Comparison of ENCODE assay signal across 25 cellular contexts in the genomic region with DNA sequence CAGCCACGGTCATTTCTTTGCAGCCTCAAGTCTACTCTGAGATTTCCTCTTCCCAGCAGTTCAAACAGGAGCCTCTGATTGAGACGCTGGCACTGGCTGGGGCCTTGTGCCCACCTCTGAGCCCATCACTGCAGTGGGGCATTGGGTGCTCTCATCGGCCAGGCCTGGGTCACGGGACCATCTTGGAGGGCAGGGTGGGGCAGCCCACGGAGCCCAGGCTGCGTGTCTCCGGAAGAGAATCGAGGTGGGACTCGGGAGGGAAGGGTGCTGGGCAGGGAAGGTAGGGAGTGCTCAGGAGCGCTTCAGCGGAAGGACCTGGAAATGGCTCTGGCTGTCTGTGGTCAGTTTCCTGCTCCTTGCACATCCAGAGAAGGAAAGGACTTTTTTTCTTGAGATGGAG.
DNase-seq lines count a peak whose midpoint lies in the region; ATAC-seq and TF ChIP-seq lines count a peak whose summit lies in the region.
"Had no signal": no experiment of that assay in that cellular context is flagged by ENCODE, and none has a peak within 500 bp of the region (broad histone marks: within the 10 kb centered on the region; RNA-seq: fewer than 3 reads in every experiment).

No MANE protein-coding gene starts in this region.

- H3K4me3 ChIP-seq in SU-DHL-6 (ENCODE audit: insufficient read depth, low read length, poor library complexity, severe bottlenecking) (no peak overlapping the region), transverse colon (no peak overlapping the region), psoas muscle (no peak overlapping the region)
- H3K4me3 ChIP-seq: GM23248, HAP-1, PC-9 had no signal

- H3K4me3 Mint-ChIP-seq in IgD-negative memory B cell = no peak overlapping the region
- H3K4me3 Mint-ChIP-seq: B cell; CD14-positive monocyte; CD8-positive, alpha-beta memory T cell; HFFc6 had no signal

- H3K27me3 ChIP-seq in SU-DHL-6 (ENCODE audit: low read length) (no peaks in the 10 kb centered on the region), transverse colon (no peaks in the 10 kb centered on the region), psoas muscle (ENCODE audit: insufficient read depth in 3 of 3, low read length in 2 of 3) (peaks cover 0 to 25% (median 4%) of the 10 kb centered on the region in 3 donors)

- no peak overlapping the region for H3K4me2 ChIP-seq in SU-DHL-6 (ENCODE audit: low read depth, low read length, poor library complexity, severe bottlenecking)
- H3K4me2 ChIP-seq: PC-9 had no signal

- ATAC-seq in psoas muscle = no peak

- H3K27ac ChIP-seq in SU-DHL-6 (ENCODE audit: low read depth, low read length) (peak overlapping the region; percentile 55), transverse colon (no peak overlapping the region), psoas muscle (no peak overlapping the region)
- H3K27ac ChIP-seq: GM23248, PC-9 had no signal

- TF ChIP-seq CTCF in SU-DHL-6 (IDR thresholded peaks at IDR 0.05; ENCODE audit: insufficient read depth, low read length, poor library complexity, severe bottlenecking) = no peak
- TF ChIP-seq CTCF in transverse colon (IDR thresholded peaks at IDR 0.05) = no peak
- no peak for TF ChIP-seq CTCF in psoas muscle (IDR thresholded peaks at IDR 0.05)

- WGBS in transverse colon (ENCODE audit: low coverage in 1 of 2), 2 donors = 91% methylated on average over 11 of the region's 11 CpGs; no CpG with 5 or more reads in 1 of the 2 donors
- 88 to 95% (median 90%) methylated on average over 11 of the region's 11 CpGs for WGBS in psoas muscle, 3 donors

- H3K4me1 Mint-ChIP-seq in IgD-negative memory B cell = peaks cover 8 to 20% (median 16%) of the 10 kb centered on the region in 3 donors

- peak overlapping the region in 2 of 3 donors; percentile 63 to 73 for H3K27ac Mint-ChIP-seq in IgD-negative memory B cell
- H3K27ac Mint-ChIP-seq: B cell, CD14-positive monocyte, HFFc6 had no signal

- peak; percentile 56 for DNase-seq in posterior vena cava (ENCODE audit: low spot score)
- DNase-seq in transverse colon = peak; percentile 0
- no peak for DNase-seq in psoas muscle
- DNase-seq in AML-193 (lab: John Stamatoyannopoulos, UW) = no peak
- DNase-seq in DMS53 treated with DMSO at 0.1 percent for 48 hours (lab: John Stamatoyannopoulos, UW; ENCODE audit: unreplicated experiment) = no peak
- DNase-seq: DMS 273 treated with DMSO at 0.1 percent for 48 hours, DND-41, GM23248, HFFc6, KBM-7, MM.1S, NCI-H1048, NCI-H1417, NCI-H1694, NCI-H2029 treated with DMSO at 0.1 percent for 48 hours, NCI-H526 treated with DMSO at 0.1 percent for 48 hours, PC-9, Right ventricle myocardium superior, RPMI8226 had no signal

- no peak for TF ChIP-seq EP300 in transverse colon (IDR thresholded peaks at IDR 0.05; ENCODE audit: low read depth)

- intact Hi-C loops in posterior vena cava (cut with DNase I) (no loop called here), transverse colon (cut with DNase I; ENCODE audit: low total_unique reads) (no loop called here), psoas muscle (cut with DNase I) (no loop called here)

- H4K20me1 ChIP-seq in SU-DHL-6 (ENCODE audit: low read depth, low read length) = no peaks in the 10 kb centered on the region

- no peak overlapping the region for H2AFZ ChIP-seq in SU-DHL-6 (ENCODE audit: low read depth, low read length, severe bottlenecking)
- H2AFZ ChIP-seq: GM23248, PC-9 had no signal

- peaks cover 3% of the 10 kb centered on the region for H3K36me3 Mint-ChIP-seq in IgD-negative memory B cell

- no peaks in the 10 kb centered on the region for H3K79me2 ChIP-seq in SU-DHL-6 (ENCODE audit: insufficient read depth, low read length)

- no peaks in the 10 kb centered on the region for H3F3A ChIP-seq in SU-DHL-6 (ENCODE audit: insufficient read depth)

- H3K4me1 ChIP-seq in transverse colon = peaks cover 0 to 7% (median 7%) of the 10 kb centered on the region in 4 donors
- no peaks in the 10 kb centered on the region for H3K4me1 ChIP-seq in psoas muscle

- H3K9me3 ChIP-seq in SU-DHL-6 (ENCODE audit: insufficient read depth, low read length) (no peaks in the 10 kb centered on the region), transverse colon (no peaks in the 10 kb centered on the region), psoas muscle (no peaks in the 10 kb centered on the region)
- H3K9me3 ChIP-seq: HAP-1 had no signal

- no peak for TF ChIP-seq POLR2A in transverse colon (IDR thresholded peaks at IDR 0.05)

- no peaks in the 10 kb centered on the region for H3K27me3 Mint-ChIP-seq in IgD-negative memory B cell
- H3K27me3 Mint-ChIP-seq: B cell had no signal

- no peak overlapping the region for H3K9ac ChIP-seq in SU-DHL-6 (ENCODE audit: low read length)
- H3K9ac ChIP-seq: GM23248 had no signal

- in situ Hi-C loops in transverse colon (cut with MboI; ENCODE audit: low pct_ligation_motif_present in 1 of 4, low pct_unique_long_range_greater_than_20kb in 1 of 4, low sequenced_read_pairs in 3 of 4) = no loop called here

- no peaks in the 10 kb centered on the region for H3K9me2 ChIP-seq in SU-DHL-6 (replicated peaks; ENCODE audit: insufficient read depth, low read length)

- no peaks in the 10 kb centered on the region for H3K36me3 ChIP-seq in SU-DHL-6 (ENCODE audit: low read length)
- H3K36me3 ChIP-seq in transverse colon = no peaks in the 10 kb centered on the region
- H3K36me3 ChIP-seq in psoas muscle (ENCODE audit: insufficient read depth in 1 of 2, low read depth in 1 of 2) = no peaks in the 10 kb centered on the region
- H3K36me3 ChIP-seq: HAP-1 had no signal

- no peaks in the 10 kb centered on the region for H3K9me3 Mint-ChIP-seq in IgD-negative memory B cell
- H3K9me3 Mint-ChIP-seq: CD8-positive, alpha-beta memory T cell had no signal

Comparison
In these comparisons a context has a peak if more than half of its experiments do, and no peak if none do; other contexts are left out.
1. DNase-seq: peak in posterior vena cava (single experiment) and transverse colon (single experiment); none in psoas muscle (0 of 2), AML-193 (0 of 2) and DMS53 treated with DMSO at 0.1 percent for 48 hours (single experiment).